12 cellular contexts compared by ENCODE assay signal in the genomic region with DNA sequence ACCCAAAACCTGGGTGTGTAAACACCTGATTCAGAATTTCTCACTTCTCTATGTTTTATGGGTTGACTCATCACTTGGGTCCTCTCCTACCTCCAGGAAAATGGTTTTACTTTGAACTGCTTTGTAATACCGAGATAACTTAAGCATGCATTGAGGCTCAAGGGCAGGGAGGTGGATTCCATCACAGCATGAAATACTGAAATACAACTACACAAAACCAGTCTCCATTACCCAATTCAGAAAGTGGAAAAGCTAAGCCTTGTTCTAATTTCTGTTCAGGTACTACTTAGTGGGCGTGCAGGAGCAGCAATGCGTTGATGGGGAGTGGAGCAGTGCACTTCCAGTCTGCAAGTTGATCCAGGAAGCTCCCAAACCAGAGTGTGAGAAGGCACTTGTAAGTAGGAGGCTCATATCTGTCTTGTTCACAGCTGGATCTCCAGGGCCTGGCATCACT. TPM values are rescaled to one million over a fixed set of nuclear protein-coding genes. Genes with fewer than 3 reads are reported as not detected.
A peak's percentile ranks its signal among the peaks of the same experiment; 100 is the strongest.
DNase-seq lines count a peak whose midpoint lies in the region; ATAC-seq and TF ChIP-seq lines count a peak whose summit lies in the region.
"Had no signal": no experiment of that assay in that cellular context is flagged by ENCODE, and none has a peak within 500 bp of the region (broad histone marks: within the 10 kb centered on the region; RNA-seq: fewer than 3 reads in every experiment).

No MANE protein-coding gene starts in this region.

- H3K27ac ChIP-seq in esophagus squamous epithelium, result no peak overlapping the region
- no peak overlapping the region for H3K27ac ChIP-seq in upper lobe of right lung
- H3K27ac ChIP-seq: thoracic aorta had no signal

- no peak for TF ChIP-seq POLR2A in esophagus squamous epithelium (IDR thresholded peaks at IDR 0.05)

- 51 to 70% methylated on average over 3 of the region's 3 CpGs for whole genome bisulfite sequencing in esophagus squamous epithelium, 2 donors

- TF ChIP-seq CTCF in esophagus squamous epithelium (IDR thresholded peaks at IDR 0.05) (no peak), upper lobe of right lung (IDR thresholded peaks at IDR 0.05) (no peak)

- no peaks in the 10 kb centered on the region for H3K4me1 ChIP-seq in esophagus squamous epithelium
- no peaks in the 10 kb centered on the region for H3K4me1 ChIP-seq in upper lobe of right lung

- ATAC-seq in GM19025 (IDR thresholded peaks at IDR 0.05; ENCODE audit: low read depth, unreplicated experiment) (peak; percentile 87), HG02571 (IDR thresholded peaks at IDR 0.05; ENCODE audit: unreplicated experiment) (peak; percentile 82), upper lobe of right lung (no peak)

- H3K36me3 ChIP-seq in esophagus squamous epithelium, result no peaks in the 10 kb centered on the region
- no peaks in the 10 kb centered on the region for H3K36me3 ChIP-seq in upper lobe of right lung
- H3K36me3 ChIP-seq: thoracic aorta had no signal

- intact Hi-C loops in esophagus squamous epithelium (cut with DNase I) (no loop called here), upper lobe of right lung (cut with DNase I) (no loop called here)

- no peaks in the 10 kb centered on the region for H3K9me3 ChIP-seq in esophagus squamous epithelium
- no peaks in the 10 kb centered on the region for H3K9me3 ChIP-seq in upper lobe of right lung
- H3K9me3 ChIP-seq: thoracic aorta had no signal

- no peak overlapping the region for H3K4me3 ChIP-seq in esophagus squamous epithelium
- H3K4me3 ChIP-seq in upper lobe of right lung, result no peak overlapping the region
- H3K4me3 ChIP-seq: thoracic aorta had no signal

- H3K27me3 ChIP-seq in esophagus squamous epithelium, result no peaks in the 10 kb centered on the region
- no peaks in the 10 kb centered on the region for H3K27me3 ChIP-seq in upper lobe of right lung

- DNase-seq in LoVo (ENCODE audit: low spot score), result peak; percentile 73
- peak; percentile 55 for DNase-seq in stimulated activated CD4-positive, alpha-beta T cell treated with anti-CD3 and anti-CD28 coated beads, Interleukin-15, amount 100 ng/mL, for 24 hours
- DNase-seq in esophagus squamous epithelium (lab: John Stamatoyannopoulos, UW), result no peak
- DNase-seq in central memory CD4-positive, alpha-beta T cell, result no peak
- DNase-seq in upper lobe of right lung, result no peak
- no peak for DNase-seq in NCI-H128 (lab: John Stamatoyannopoulos, UW; ENCODE audit: unreplicated experiment)
- DNase-seq: islet precursor cell had no signal

RNA-seq across cellular contexts. Expression of a gene that starts 6.1 kb away (rescaled TPM):
- total RNA-seq in esophagus squamous epithelium, result under 1 TPM in 1 of 4 donors, not detected in 3; 0.67 TPM
- 175 TPM for total RNA-seq in upper lobe of right lung
- total RNA-seq: HT1080, pulmonary artery endothelial cell had no signal

RNA-seq across cellular contexts. Expression of a gene that starts 9.2 kb away (rescaled TPM):
- total RNA-seq in esophagus squamous epithelium (under 1 TPM in 1 of 4 donors, not detected in 3; 0.38 TPM), upper lobe of right lung (6.6 TPM)
- total RNA-seq: HT1080, pulmonary artery endothelial cell had no signal

RNA-seq across cellular contexts. Expression of a gene that starts 44.8 kb away (rescaled TPM):
- total RNA-seq in esophagus squamous epithelium (10 to 100 TPM in 3 of 4 donors, 1 to 10 TPM in 1; 9.4 to 28.7 (median 12.3) TPM), upper lobe of right lung (49.9 TPM)

RNA-seq across cellular contexts. Expression of a gene that starts 46.9 kb away (rescaled TPM):
- total RNA-seq in esophagus squamous epithelium (10 to 100 TPM in 3 of 4 donors, 1 to 10 TPM in 1; 9.6 to 32.0 (median 22.9) TPM), upper lobe of right lung (7.0 TPM)

Comparison
In these comparisons a context has a peak if more than half of its experiments do, and no peak if none do; other contexts are left out.
1. DNase-seq: peak in LoVo (single experiment) and stimulated activated CD4-positive, alpha-beta T cell treated with anti-CD3 and anti-CD28 coated beads, Interleukin-15, amount 100 ng/mL, for 24 hours (single experiment); none in esophagus squamous epithelium (single experiment), central memory CD4-positive, alpha-beta T cell (single experiment), upper lobe of right lung (single experiment) and NCI-H128 (single experiment).
2. RNA of a gene that starts 6.1 kb away (total RNA-seq): 175 TPM in upper lobe of right lung (single experiment); 0.67 TPM in esophagus squamous epithelium; every median in the first group is over 100 times any median in the second.